Comparison of ENCODE assay signal across 13 cellular contexts in genomic region chr3:57006048-57006709, GRCh38. TPM values are rescaled to one million over a fixed set of nuclear protein-coding genes. Genes with fewer than 3 reads are reported as not detected.
DNase-seq lines count a peak whose midpoint lies in the region; ATAC-seq and TF ChIP-seq lines count a peak whose summit lies in the region.
"Had no signal": no experiment of that assay in that cellular context is flagged by ENCODE, and none has a peak within 500 bp of the region (broad histone marks: within the 10 kb centered on the region; RNA-seq: fewer than 3 reads in every experiment).

No MANE protein-coding gene starts in this region.

- no peak for ATAC-seq in T-helper 17 cell
- ATAC-seq: left lobe of liver had no signal

- no TSS peak for BruUV-seq in Caco-2 (replicated peaks; lab: Mats Ljungman, UMichigan)

- peaks cover 2% of the 10 kb centered on the region for H3K36me3 Mint-ChIP-seq in T-helper 17 cell (ENCODE audit: low read depth)
- peaks cover 3% of the 10 kb centered on the region for H3K36me3 Mint-ChIP-seq in mesothelial cell of epicardium
- H3K36me3 Mint-ChIP-seq in Caco-2 (ENCODE audit: insufficient read depth, unreplicated experiment), result no peaks in the 10 kb centered on the region

- CTCF ChIA-PET in Caco-2 (lab: Charles Lee), result interaction anchor here (1.4 kb wide), 1 partner anchor 9 kb away, joined by 4 read pairs; no protein-coding TSS in a partner anchor

- H3K4me1 Mint-ChIP-seq in T-helper 17 cell (peaks cover 4% of the 10 kb centered on the region), mesothelial cell of epicardium (peaks cover 37% of the 10 kb centered on the region), Caco-2 (ENCODE audit: low read depth, unreplicated experiment) (peaks cover 6% of the 10 kb centered on the region)

- TF ChIP-seq POLR2A in vagina (IDR thresholded peaks at IDR 0.05), result no peak

- H3K9me3 ChIP-seq in T-helper 17 cell (ENCODE audit: control insufficient read depth, low read length, poor library complexity, severe bottlenecking), result no peaks in the 10 kb centered on the region
- no peaks in the 10 kb centered on the region for H3K9me3 ChIP-seq in vagina
- no peaks in the 10 kb centered on the region for H3K9me3 ChIP-seq in Caco-2

- no peaks in the 10 kb centered on the region for H3K36me3 ChIP-seq in vagina
- no peaks in the 10 kb centered on the region for H3K36me3 ChIP-seq in Caco-2 (ENCODE audit: control insufficient read depth, insufficient read depth, low read length)

- H3K4me3 Mint-ChIP-seq in T-helper 17 cell (no peak overlapping the region), mesothelial cell of epicardium (no peak overlapping the region), Caco-2 (ENCODE audit: unreplicated experiment) (no peak overlapping the region)

- POLR2A ChIA-PET in Caco-2 (lab: Charles Lee), result no interaction called here

- H3K27ac Mint-ChIP-seq in T-helper 17 cell, result peak overlapping the region; percentile 2
- H3K27ac Mint-ChIP-seq in mesothelial cell of epicardium, result peak overlapping the region; percentile 8
- no peak overlapping the region for H3K27ac Mint-ChIP-seq in Caco-2 (ENCODE audit: unreplicated experiment)

- no peak for TF ChIP-seq CTCF in mesothelial cell of epicardium (IDR thresholded peaks at IDR 0.05; ENCODE audit: unreplicated experiment)
- no peak for TF ChIP-seq CTCF in vagina (IDR thresholded peaks at IDR 0.05)
- TF ChIP-seq CTCF in Caco-2 (IDR thresholded peaks at IDR 0.05; ENCODE audit: insufficient read depth in 1 of 2, low read depth in 1 of 2, low read length in 1 of 2, severe bottlenecking in 1 of 2, unreplicated experiment in 1 of 2), result no peak

- H3K4me3 ChIP-seq in vagina, result no peak overlapping the region
- no peak overlapping the region for H3K4me3 ChIP-seq in Caco-2 (ENCODE audit: low read depth, low read length)

- H3K27me3 Mint-ChIP-seq in T-helper 17 cell, result peaks cover 35% of the 10 kb centered on the region
- H3K27me3 Mint-ChIP-seq in mesothelial cell of epicardium (ENCODE audit: low read depth), result no peaks in the 10 kb centered on the region
- no peaks in the 10 kb centered on the region for H3K27me3 Mint-ChIP-seq in Caco-2 (ENCODE audit: insufficient read depth, unreplicated experiment)

- intact Hi-C loops in vagina (cut with DNase I), result loop anchor here (10.0 kb wide), 1 partner anchor 159 kb away; the partner anchor contains the start of gene IL17RD
- intact Hi-C loops in Caco-2 (cut with micrococcal nuclease; ENCODE audit: unreplicated experiment), result no loop called here

- H3K9me3 Mint-ChIP-seq in mesothelial cell of epicardium, result no peaks in the 10 kb centered on the region
- H3K9me3 Mint-ChIP-seq in Caco-2 (ENCODE audit: unreplicated experiment), result no peaks in the 10 kb centered on the region

- H3K27ac ChIP-seq in vagina, result peak overlapping the region; percentile 85

- H3K4me1 ChIP-seq in vagina, result peaks cover 50% of the 10 kb centered on the region
- peaks cover 4% of the 10 kb centered on the region; the same call in 1 of the 2 replicates for H3K4me1 ChIP-seq in Caco-2

- DNase-seq in NCI-H82 (lab: John Stamatoyannopoulos, UW), result peak; percentile 4
- no peak for DNase-seq in NCI-H82 treated with DMSO at 0.1 percent for 48 hours (lab: John Stamatoyannopoulos, UW; ENCODE audit: unreplicated experiment)
- DNase-seq in T-helper 17 cell, result no peak
- DNase-seq in mesothelial cell of epicardium (ENCODE audit: low spot score in 2 of 2, unreplicated experiment in 2 of 2), result no peak
- DNase-seq in vagina (ENCODE audit: extremely low spot score in 2 of 2), result no peak
- no peak for DNase-seq in activated CD8-positive, alpha-beta memory T cell treated with anti-CD3 and anti-CD28 coated beads, Interleukin-2, amount 50 U/mL, for 48 hours
- no peak for DNase-seq in Caco-2
- no peak for DNase-seq in activated gamma-delta T cell treated with Interleukin-2 at 50 U/mL for 16 hours
- DNase-seq: amygdala, NCI-H2227 treated with DMSO at 0.1 percent for 48 hours had no signal

- H3K27me3 ChIP-seq in vagina (no peaks in the 10 kb centered on the region), Caco-2 (replicated peaks; ENCODE audit: control insufficient read depth, insufficient read depth, low read length) (no peaks in the 10 kb centered on the region)

RNA-seq across cellular contexts. Expression of gene SPATA12, which starts 54.3 kb away (rescaled TPM):
- total RNA-seq in T-helper 17 cell, result not detected
- total RNA-seq in mesothelial cell of epicardium, result not detected in 3 replicates
- not detected for total RNA-seq in vagina
- 0.16 TPM in 1 of 2 replicates, not detected in the other for total RNA-seq in Caco-2 (2022)
- total RNA-seq: A673, G401, left lobe of liver had no signal
